ENCODE assay signal across 14 cellular contexts in genomic region chr2:190587106-190587505, GRCh38.
"Had no signal": no experiment of that assay in that cellular context is flagged by ENCODE, and none has a peak within 500 bp of the region (broad histone marks: within the 10 kb centered on the region; RNA-seq: fewer than 3 reads in every experiment).

No MANE protein-coding gene starts in this region.

- H3K27me3 ChIP-seq: dorsolateral prefrontal cortex, sigmoid colon, suprapubic skin, upper lobe of left lung had no signal

- DNase-seq: activated CD4-positive, alpha-beta T cell treated with anti-CD3 and anti-CD28 coated beads for 36 hours; activated CD8-positive, alpha-beta T cell treated with anti-CD3 and anti-CD28 coated beads, Interleukin-2, amount 10 ng/mL, durations not matched to agents 7 days and 5 days; activated naive CD4-positive, alpha-beta T cell treated with Interleukin-2 at 50 U/mL for 16 hours; dorsolateral prefrontal cortex; left ventricle myocardium inferior; psoas muscle; sigmoid colon; stimulated activated CD4-positive, alpha-beta T cell treated with anti-CD3 and anti-CD28 coated beads, Interleukin-4, amount 100 ng/mL, for 1 hour; stimulated activated CD8-positive, alpha-beta memory T cell treated with anti-CD3 and anti-CD28 coated beads, Interleukin-4, amount 100 ng/mL, for 48 hours; stimulated activated naive CD8-positive, alpha-beta T cell treated with anti-CD3 and anti-CD28 coated beads, Interleukin-15, Interleukin-2, amounts not matched to agents 100 U/mL and 50 U/mL, for 24 hours; T-helper 9 cell; upper lobe of left lung had no signal

- H3K4me1 ChIP-seq: psoas muscle, upper lobe of left lung had no signal

- H3K27ac ChIP-seq: dorsolateral prefrontal cortex, left ventricle myocardium inferior, psoas muscle, sigmoid colon, suprapubic skin, upper lobe of left lung, VCaP had no signal

- H3K9me3 ChIP-seq: left ventricle myocardium inferior, psoas muscle, sigmoid colon, suprapubic skin, upper lobe of left lung had no signal

- H3K36me3 ChIP-seq: left ventricle myocardium inferior, sigmoid colon, suprapubic skin, upper lobe of left lung had no signal

- H3K4me3 ChIP-seq: dorsolateral prefrontal cortex, left ventricle myocardium inferior, psoas muscle, sigmoid colon, suprapubic skin, upper lobe of left lung had no signal
